Comparison of ENCODE assay signal across 21 cellular contexts in genomic region chr9:126002476-126003350, GRCh38.
"Had no signal": no experiment of that assay in that cellular context is flagged by ENCODE, and none has a peak within 500 bp of the region (broad histone marks: within the 10 kb centered on the region; RNA-seq: fewer than 3 reads in every experiment).

No MANE protein-coding gene starts in this region.

- H3K4me3 ChIP-seq: Peyer's patch had no signal

- H3K4me3 Mint-ChIP-seq: activated CD4-positive, alpha-beta memory T cell treated with anti-CD3 and anti-CD28 coated beads for 36 hours; activated CD4-positive, alpha-beta T cell treated with anti-CD3 and anti-CD28 coated beads, Interleukin-2, amount 10 ng/mL, durations not matched to agents 7 days and 5 days; activated naive CD4-positive, alpha-beta T cell treated with anti-CD3 and anti-CD28 coated beads for 36 hours; activated naive CD8-positive, alpha-beta T cell; activated T-helper 17 cell treated with anti-CD3 and anti-CD28 coated beads, Interleukin-2, amount 50 U/mL, for 72 hours; brain had no signal

- ATAC-seq: activated T-helper 17 cell treated with anti-CD3 and anti-CD28 coated beads, Interleukin-2, amount 50 U/mL, for 72 hours had no signal

- H3K27me3 Mint-ChIP-seq: activated CD4-positive, alpha-beta memory T cell treated with anti-CD3 and anti-CD28 coated beads for 36 hours; activated CD4-positive, alpha-beta T cell treated with anti-CD3 and anti-CD28 coated beads, Interleukin-2, amount 10 ng/mL, durations not matched to agents 7 days and 5 days; activated naive CD8-positive, alpha-beta T cell; activated T-helper 17 cell treated with anti-CD3 and anti-CD28 coated beads, Interleukin-2, amount 50 U/mL, for 72 hours had no signal

- H3K4me1 ChIP-seq: Peyer's patch had no signal

- H3K36me3 Mint-ChIP-seq: activated CD4-positive, alpha-beta memory T cell treated with anti-CD3 and anti-CD28 coated beads for 36 hours; activated naive CD8-positive, alpha-beta T cell; brain had no signal

- DNase-seq: activated CD4-positive, alpha-beta memory T cell treated with anti-CD3 and anti-CD28 coated beads for 36 hours; activated CD4-positive, alpha-beta T cell treated with anti-CD3 and anti-CD28 coated beads, Interleukin-2, amount 10 ng/mL, durations not matched to agents 7 days and 5 days; activated CD4-positive, CD25-positive, alpha-beta regulatory T cell; activated CD8-positive, alpha-beta memory T cell treated with anti-CD3 and anti-CD28 coated beads for 24 hours; activated gamma-delta T cell; activated naive CD4-positive, alpha-beta T cell treated with anti-CD3 and anti-CD28 coated beads for 36 hours; activated T-cell treated with anti-CD3 and anti-CD28 coated beads, Interleukin-2, amount 50 U/mL, for 48 hours; amygdala; Karpas-422; NCI-H1105 treated with DMSO at 0.1 percent for 48 hours; NCI-H1436 treated with DMSO at 0.1 percent for 48 hours; NCI-H187; NCI-H2081; NCI-H524; SHP77 treated with DMSO at 0.1 percent for 48 hours; T-helper 1 cell had no signal

- H3K4me1 Mint-ChIP-seq: activated CD4-positive, alpha-beta T cell treated with anti-CD3 and anti-CD28 coated beads, Interleukin-2, amount 10 ng/mL, durations not matched to agents 7 days and 5 days; activated T-helper 17 cell treated with anti-CD3 and anti-CD28 coated beads, Interleukin-2, amount 50 U/mL, for 72 hours; brain had no signal

- H3K27me3 ChIP-seq: Peyer's patch had no signal

- H3K27ac ChIP-seq: Peyer's patch, VCaP had no signal

- H3K9me3 ChIP-seq: Peyer's patch had no signal

- H3K9me3 Mint-ChIP-seq: activated CD4-positive, alpha-beta T cell treated with anti-CD3 and anti-CD28 coated beads, Interleukin-2, amount 10 ng/mL, durations not matched to agents 7 days and 5 days had no signal

- H3K36me3 ChIP-seq: Peyer's patch had no signal

- H3K27ac Mint-ChIP-seq: activated CD4-positive, alpha-beta memory T cell treated with anti-CD3 and anti-CD28 coated beads for 36 hours; activated CD4-positive, alpha-beta T cell treated with anti-CD3 and anti-CD28 coated beads, Interleukin-2, amount 10 ng/mL, durations not matched to agents 7 days and 5 days; activated naive CD4-positive, alpha-beta T cell treated with anti-CD3 and anti-CD28 coated beads for 36 hours; activated naive CD8-positive, alpha-beta T cell; activated T-helper 17 cell treated with anti-CD3 and anti-CD28 coated beads, Interleukin-2, amount 50 U/mL, for 72 hours; brain had no signal
